Comparison of ENCODE assay signal across 8 cellular contexts in the genomic region with DNA sequence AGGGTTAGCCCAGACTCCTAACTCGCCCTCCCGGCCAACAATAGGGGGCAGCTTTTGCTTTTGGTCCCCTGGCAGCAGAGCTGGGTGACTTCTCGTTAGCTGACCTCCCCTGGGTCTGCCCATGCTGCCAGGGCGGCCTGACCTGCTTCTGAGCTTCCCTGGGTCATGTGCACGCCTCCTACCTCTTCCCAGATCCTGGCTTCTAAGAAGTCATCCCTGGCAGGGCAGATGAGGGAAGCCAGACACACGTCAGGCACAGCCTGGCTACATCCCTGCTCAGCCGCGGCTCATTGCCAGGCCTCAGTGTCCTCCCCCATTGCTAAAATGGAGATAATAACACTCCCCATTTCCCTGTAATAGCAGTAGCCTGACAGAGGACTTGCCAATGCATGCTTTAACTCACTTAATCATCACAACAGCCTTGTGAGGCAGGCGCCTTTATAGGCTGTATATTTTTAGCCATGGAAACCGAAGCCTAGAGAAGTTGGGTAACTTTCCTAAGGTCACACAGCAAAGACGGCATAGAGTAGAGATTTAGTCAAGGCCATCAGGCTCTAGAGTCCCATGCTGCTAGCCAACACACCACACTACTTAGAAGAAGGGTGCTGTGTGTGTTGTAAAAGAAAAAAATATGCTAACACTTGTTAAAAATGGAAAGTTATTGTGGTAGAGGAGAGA. TPM values are rescaled to one million over a fixed set of nuclear protein-coding genes. Genes with fewer than 3 reads are reported as not detected.
A peak's percentile ranks its signal among the peaks of the same experiment; 100 is the strongest.
DNase-seq lines count a peak whose midpoint lies in the region; ATAC-seq and TF ChIP-seq lines count a peak whose summit lies in the region.

No MANE protein-coding gene starts in this region.

- H3K4me3 Mint-ChIP-seq in activated CD8-positive, alpha-beta T cell treated with anti-CD3 and anti-CD28 coated beads, Interleukin-2, amount 10 ng/mL, durations not matched to agents 7 days and 5 days = peak overlapping the region; percentile 35
- no peak overlapping the region for H3K4me3 Mint-ChIP-seq in HFFc6

- H3K4me1 ChIP-seq in heart left ventricle = peaks cover 0 to 67% (median 34%) of the 10 kb centered on the region in 12 donors
- H3K4me1 ChIP-seq in skeletal muscle satellite cell (ENCODE audit: control insufficient read depth, insufficient read depth, low read length) = peaks cover 22% of the 10 kb centered on the region
- H3K4me1 ChIP-seq in Karpas-422 (ENCODE audit: low read length) = 0 out of 2 replicates have a peak, but pooled peaks cover 4% of the 10 kb centered on the region

- TF ChIP-seq POLR2A in heart left ventricle (IDR thresholded peaks at IDR 0.05) = peak in 1 of 2 donors; percentile 17

- peak overlapping the region in 4 of 12 donors; percentile 10 to 80 (median 46) for H3K4me3 ChIP-seq in heart left ventricle
- H3K4me3 ChIP-seq in skeletal muscle satellite cell (ENCODE audit: low read length) = peak overlapping the region; percentile 76
- no peak overlapping the region for H3K4me3 ChIP-seq in Karpas-422 (ENCODE audit: low read length)

- no peaks in the 10 kb centered on the region for H3K9me2 ChIP-seq in Karpas-422 (replicated peaks; ENCODE audit: insufficient read depth, low read length)

- H3K27ac ChIP-seq in heart left ventricle (peak overlapping the region in 11 of 12 donors; percentile 58 to 94 (median 83)), Karpas-422 (ENCODE audit: low read length) (no peak overlapping the region)

- no peaks in the 10 kb centered on the region for H3K27me3 Mint-ChIP-seq in activated CD8-positive, alpha-beta T cell treated with anti-CD3 and anti-CD28 coated beads, Interleukin-2, amount 10 ng/mL, durations not matched to agents 7 days and 5 days (ENCODE audit: low read depth)
- no peaks in the 10 kb centered on the region; the same call in 1 of the 2 replicates for H3K27me3 Mint-ChIP-seq in HFFc6 (ENCODE audit: insufficient read depth)

- no peak overlapping the region for H2AFZ ChIP-seq in Karpas-422 (ENCODE audit: low read length)

- H3K9ac ChIP-seq in skeletal muscle satellite cell (ENCODE audit: low read depth, low read length) (peak overlapping the region; percentile 84), Karpas-422 (ENCODE audit: low read length) (no peak overlapping the region)

- ATAC-seq in activated CD8-positive, alpha-beta T cell treated with anti-CD3 and anti-CD28 coated beads, Interleukin-2, amount 10 ng/mL, durations not matched to agents 7 days and 5 days = no peak
- ATAC-seq in heart left ventricle = peak; percentile 84 to 91 (median 88)

- WGBS in heart left ventricle, 4 donors = 30 to 42% (median 36%) methylated on average over 10 to 11 of the region's 11 CpGs

- H3K27ac Mint-ChIP-seq in activated CD8-positive, alpha-beta T cell treated with anti-CD3 and anti-CD28 coated beads, Interleukin-2, amount 10 ng/mL, durations not matched to agents 7 days and 5 days = peak overlapping the region; percentile 19
- no peak overlapping the region for H3K27ac Mint-ChIP-seq in HFFc6

- TF ChIP-seq CTCF in heart left ventricle (IDR thresholded peaks at IDR 0.05) (peak in 1 of 12 donors; percentile 5), HFFc6 (IDR thresholded peaks at IDR 0.05) (no peak)

- no peaks in the 10 kb centered on the region for H3K9me3 Mint-ChIP-seq in activated CD8-positive, alpha-beta T cell treated with anti-CD3 and anti-CD28 coated beads, Interleukin-2, amount 10 ng/mL, durations not matched to agents 7 days and 5 days (ENCODE audit: insufficient read depth)
- H3K9me3 Mint-ChIP-seq in HFFc6 = no peaks in the 10 kb centered on the region

- H3K36me3 Mint-ChIP-seq in activated CD8-positive, alpha-beta T cell treated with anti-CD3 and anti-CD28 coated beads, Interleukin-2, amount 10 ng/mL, durations not matched to agents 7 days and 5 days (ENCODE audit: low read depth) = peaks cover 17% of the 10 kb centered on the region
- no peaks in the 10 kb centered on the region for H3K36me3 Mint-ChIP-seq in HFFc6 (ENCODE audit: low read depth)

- H3K79me2 ChIP-seq in Karpas-422 (ENCODE audit: low read length) = no peaks in the 10 kb centered on the region

- DNase-seq in HPDE6-E6E7 (ENCODE audit: extremely low spot score) (peak; percentile 59), heart left ventricle (peak; percentile 78 to 91 (median 84)), NCI-H2081 treated with DMSO at 0.1 percent for 48 hours (lab: John Stamatoyannopoulos, UW) (no peak), COR-L47 (lab: John Stamatoyannopoulos, UW) (no peak), Karpas-422 (no peak), HFFc6 (no peak)
- DNase-seq in activated CD8-positive, alpha-beta T cell treated with anti-CD3 and anti-CD28 coated beads, Interleukin-2, amount 10 ng/mL, durations not matched to agents 7 days and 5 days = no peak

- H3K27me3 ChIP-seq in heart left ventricle (no peaks in the 10 kb centered on the region), skeletal muscle satellite cell (ENCODE audit: control insufficient read depth, insufficient read depth, low read length) (no peaks in the 10 kb centered on the region), Karpas-422 (ENCODE audit: low read length) (no peaks in the 10 kb centered on the region)

- intact Hi-C loops in heart left ventricle (cut with DNase I) = loop anchor here in 6 of 10 donors (1.0 to 10.0 kb wide), 6 partner anchors 43 to 414 kb away; a partner anchor contains a TSS

- peaks cover 45% of the 10 kb centered on the region for H3K4me1 Mint-ChIP-seq in activated CD8-positive, alpha-beta T cell treated with anti-CD3 and anti-CD28 coated beads, Interleukin-2, amount 10 ng/mL, durations not matched to agents 7 days and 5 days (ENCODE audit: low read depth)
- peaks cover 7% of the 10 kb centered on the region; the same call in 1 of the 2 replicates for H3K4me1 Mint-ChIP-seq in HFFc6 (ENCODE audit: low read depth)

- H3K36me3 ChIP-seq in heart left ventricle (peaks cover 0 to 36% (median 19%) of the 10 kb centered on the region in 9 donors), skeletal muscle satellite cell (ENCODE audit: insufficient read depth, low read length) (peaks cover 9% of the 10 kb centered on the region), Karpas-422 (ENCODE audit: insufficient read depth, low read length) (no peaks in the 10 kb centered on the region)

- no peaks in the 10 kb centered on the region for H3K9me3 ChIP-seq in heart left ventricle
- H3K9me3 ChIP-seq in skeletal muscle satellite cell (replicated peaks; ENCODE audit: low read length) = no peaks in the 10 kb centered on the region
- no peaks in the 10 kb centered on the region for H3K9me3 ChIP-seq in Karpas-422 (ENCODE audit: low read length)

- POLR2A ChIA-PET in activated CD8-positive, alpha-beta T cell treated with anti-CD3 and anti-CD28 coated beads, Interleukin-2, amount 10 ng/mL, durations not matched to agents 7 days and 5 days (lab: Charles Lee) = no interaction called here

- H3K4me2 ChIP-seq in skeletal muscle satellite cell (ENCODE audit: low read length) (peak overlapping the region; percentile 94), Karpas-422 (ENCODE audit: low read depth, low read length, poor library complexity, severe bottlenecking) (no peak overlapping the region)

- H4K20me1 ChIP-seq in Karpas-422 (ENCODE audit: insufficient read depth, low read depth, low read length) = no peaks in the 10 kb centered on the region

- CTCF ChIA-PET in activated CD8-positive, alpha-beta T cell treated with anti-CD3 and anti-CD28 coated beads, Interleukin-2, amount 10 ng/mL, durations not matched to agents 7 days and 5 days (lab: Charles Lee) = interaction anchor here (0.8 to 1.3 kb wide), 2 partner anchors 11 to 14 kb away, joined by 3 read pairs; a partner anchor contains a TSS

RNA-seq across cellular contexts. Expression of a gene that starts 2.1 kb away (rescaled TPM):
- total RNA-seq in activated CD8-positive, alpha-beta T cell treated with anti-CD3 and anti-CD28 coated beads, Interleukin-2, amount 10 ng/mL, durations not matched to agents 7 days and 5 days = 10 to 100 TPM; 13.5 to 13.7 TPM
- total RNA-seq in heart left ventricle = 10 to 100 TPM in 4 of 9 donors, 1 to 10 TPM in 5; 3.1 to 23.6 (median 8.5) TPM
- polyA plus RNA-seq in heart left ventricle = 1 to 10 TPM; 4.4 to 6.4 TPM
- 1.8 and 3.1 TPM in 2 replicates for total RNA-seq in skeletal muscle satellite cell (2012; rRNA removed)
- total RNA-seq in Karpas-422 (2014; rRNA removed; shearing (Covaris generic); ENCODE audit: low replicate concordance) = not detected in 2 replicates
- total RNA-seq in HFFc6 (2021; fragmentation: NEBNext Ultra II Directional; extraction: Animal tissue kit (Norgen Biotek cat#: 25700)) = 1 to 10 TPM; 2.6 to 9.2 (median 2.9) TPM

RNA-seq across cellular contexts. Expression of a gene that starts 6.0 kb away (rescaled TPM):
- 10 to 100 TPM; 66.6 to 72.3 TPM for total RNA-seq in activated CD8-positive, alpha-beta T cell treated with anti-CD3 and anti-CD28 coated beads, Interleukin-2, amount 10 ng/mL, durations not matched to agents 7 days and 5 days
- 10 to 100 TPM; 26.4 to 47.4 (median 31.9) TPM for total RNA-seq in heart left ventricle
- 100 to 1,000 TPM in 1 of 2 donors, 10 to 100 TPM in 1; 39.2 to 113 TPM for polyA plus RNA-seq in heart left ventricle
- 88.2 and 101 TPM in 2 replicates for total RNA-seq in skeletal muscle satellite cell (2012; rRNA removed)
- 31.0 and 58.0 TPM in 2 replicates for total RNA-seq in Karpas-422 (2014; rRNA removed; shearing (Covaris generic); ENCODE audit: low replicate concordance)
- total RNA-seq in HFFc6 (2021; fragmentation: NEBNext Ultra II Directional; extraction: Animal tissue kit (Norgen Biotek cat#: 25700)) = 10 to 100 TPM; 80.8 to 98.5 (median 86.6) TPM

RNA-seq across cellular contexts. Expression of a gene that starts 13.8 kb away (rescaled TPM):
- 10 to 100 TPM; 10.7 to 11.3 TPM for total RNA-seq in activated CD8-positive, alpha-beta T cell treated with anti-CD3 and anti-CD28 coated beads, Interleukin-2, amount 10 ng/mL, durations not matched to agents 7 days and 5 days
- 1 to 10 TPM in 6 of 9 donors, under 1 TPM in 3; 0.19 to 3.0 (median 1.9) TPM for total RNA-seq in heart left ventricle
- polyA plus RNA-seq in heart left ventricle = 1 to 10 TPM; 1.3 to 2.9 TPM
- total RNA-seq in skeletal muscle satellite cell (2012; rRNA removed) = 0.22 TPM in 1 of 2 replicates, not detected in the other
- total RNA-seq in Karpas-422 (2014; rRNA removed; shearing (Covaris generic); ENCODE audit: low replicate concordance) = 4.3 and 14.6 TPM in 2 replicates
- total RNA-seq in HFFc6 (2021; fragmentation: NEBNext Ultra II Directional; extraction: Animal tissue kit (Norgen Biotek cat#: 25700)) = under 1 TPM in 5 of 6 experiments, not detected in 1; 0.14 to 0.66 (median 0.25) TPM

RNA-seq across cellular contexts. Expression of a gene that starts 17.7 kb away (rescaled TPM):
- total RNA-seq in activated CD8-positive, alpha-beta T cell treated with anti-CD3 and anti-CD28 coated beads, Interleukin-2, amount 10 ng/mL, durations not matched to agents 7 days and 5 days = not detected
- 10 to 100 TPM in 5 of 9 donors, 1 to 10 TPM in 3, not detected in 1; 3.5 to 73.1 (median 11.5) TPM for total RNA-seq in heart left ventricle
- 10 to 100 TPM; 12.2 to 54.2 TPM for polyA plus RNA-seq in heart left ventricle
- not detected in 2 replicates for total RNA-seq in skeletal muscle satellite cell (2012; rRNA removed)
- not detected in 2 replicates for total RNA-seq in Karpas-422 (2014; rRNA removed; shearing (Covaris generic); ENCODE audit: low replicate concordance)
- not detected for total RNA-seq in HFFc6 (2021; fragmentation: NEBNext Ultra II Directional; extraction: Animal tissue kit (Norgen Biotek cat#: 25700))

RNA-seq across cellular contexts. Expression of a gene that starts 52.6 kb away (rescaled TPM):
- 100 to 1,000 TPM; 173 to 187 TPM for total RNA-seq in activated CD8-positive, alpha-beta T cell treated with anti-CD3 and anti-CD28 coated beads, Interleukin-2, amount 10 ng/mL, durations not matched to agents 7 days and 5 days
- 100 to 1,000 TPM; 237 to 690 (median 325) TPM for total RNA-seq in heart left ventricle
- 100 to 1,000 TPM; 186 to 663 TPM for polyA plus RNA-seq in heart left ventricle
- total RNA-seq in skeletal muscle satellite cell (2012; rRNA removed) = 429 and 523 TPM in 2 replicates
- 188 and 199 TPM in 2 replicates for total RNA-seq in Karpas-422 (2014; rRNA removed; shearing (Covaris generic); ENCODE audit: low replicate concordance)
- 100 to 1,000 TPM; 229 to 298 (median 259) TPM for total RNA-seq in HFFc6 (2021; fragmentation: NEBNext Ultra II Directional; extraction: Animal tissue kit (Norgen Biotek cat#: 25700))

Comparison
In these comparisons a context has a peak if more than half of its experiments do, and no peak if none do; other contexts are left out.
1. DNase-seq: peak in HPDE6-E6E7 (single experiment) and heart left ventricle (5 of 5); none in activated CD8-positive, alpha-beta T cell treated with anti-CD3 and anti-CD28 coated beads, Interleukin-2, amount 10 ng/mL, durations not matched to agents 7 days and 5 days (single experiment), NCI-H2081 treated with DMSO at 0.1 percent for 48 hours (single experiment), COR-L47 (single experiment), Karpas-422 (single experiment) and HFFc6 (single experiment).